7 cellular contexts compared by ENCODE assay signal in the genomic region with DNA sequence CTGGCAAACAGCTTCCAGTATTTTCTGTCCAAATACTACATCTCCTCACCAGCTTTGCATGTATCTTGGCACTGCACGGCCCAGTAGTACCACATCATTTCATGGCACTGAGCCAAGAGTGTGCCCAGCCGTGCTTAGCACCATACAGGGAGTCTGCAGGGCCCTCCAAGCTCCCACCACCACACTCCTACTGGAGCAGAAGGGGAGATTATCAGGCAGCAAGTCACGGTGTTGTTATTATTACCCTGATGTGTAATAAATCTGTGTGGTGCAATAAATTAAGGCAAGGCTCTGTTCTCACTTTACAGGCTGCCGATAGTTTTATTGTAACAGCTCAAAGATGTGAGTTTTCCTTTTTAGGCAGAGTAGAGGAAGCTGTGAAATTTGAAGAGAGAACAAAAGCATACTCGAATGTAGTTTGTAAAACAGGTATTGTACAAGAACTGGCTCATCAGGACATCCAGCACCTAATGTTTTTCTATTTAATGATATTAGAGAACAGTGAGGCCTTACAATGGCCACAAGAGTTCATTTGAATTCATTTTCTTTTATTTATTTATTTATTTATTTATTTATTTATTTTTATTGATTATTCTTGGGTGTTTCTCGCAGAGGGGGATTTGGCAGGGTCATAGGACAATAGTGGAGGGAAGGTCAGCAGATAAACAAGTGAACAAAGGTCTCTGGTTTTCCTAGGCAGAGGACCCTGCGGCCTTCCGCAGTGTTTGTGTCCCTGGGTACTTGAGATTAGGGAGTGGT. TPM values are rescaled to one million over a fixed set of nuclear protein-coding genes. Genes with fewer than 3 reads are reported as not detected.
DNase-seq lines count a peak whose midpoint lies in the region; ATAC-seq and TF ChIP-seq lines count a peak whose summit lies in the region.
"Not testable (repeated sequence)": the region's sequence is repeated elsewhere in the genome, so short reads cannot be mapped to it uniquely, and the experiment has no call there.

No MANE protein-coding gene starts in this region.

- DNase-seq in DMS79 (lab: John Stamatoyannopoulos, UW) (peak; percentile 36), NCI-H2029 treated with DMSO at 0.1 percent for 48 hours (lab: John Stamatoyannopoulos, UW) (peak; percentile 17)
- DNase-seq in activated T-helper 2 cell treated with anti-CD3 and anti-CD28 coated beads, Interferon-gamma antibody, Interleukin-2, Interleukin-4, amounts not matched to agents 10 μg/mL and 5 μg/mL and 100 μg/mL, durations not matched to agents 14 hours and 24 hours and 36 hours (ENCODE audit: low spot score); Right ventricle myocardium superior; gastrocnemius medialis: not testable (repeated sequence)

- ATAC-seq in Right ventricle myocardium superior (ENCODE audit: poor library complexity), result peak; percentile 30
- peak; percentile 61 for ATAC-seq in gastrocnemius medialis

- TF ChIP-seq CTCF in VCaP (conservative IDR thresholded peaks at IDR 0.05); gastrocnemius medialis (IDR thresholded peaks at IDR 0.05 in 4 of 5, conservative IDR thresholded peaks at IDR 0.05 in 1 of 5): not testable (repeated sequence)

- in situ Hi-C loops in gastrocnemius medialis (cut with MboI; ENCODE audit: low sequenced_read_pairs in 4 of 4), result not testable (repeated sequence)

- peaks cover 72% of the 10 kb centered on the region for H3K4me1 ChIP-seq in muscle layer of colon (ENCODE audit: insufficient read depth, low read length)
- not testable (repeated sequence) for H3K4me1 ChIP-seq in gastrocnemius medialis

- not testable (repeated sequence) for H3K4me3 Mint-ChIP-seq in activated T-helper 2 cell treated with anti-CD3 and anti-CD28 coated beads, Interferon-gamma antibody, Interleukin-2, Interleukin-4, amounts not matched to agents 10 μg/mL and 5 μg/mL and 100 μg/mL, durations not matched to agents 14 hours and 24 hours and 36 hours (ENCODE audit: low read depth)

- not testable (repeated sequence) for H3K36me3 ChIP-seq in muscle layer of colon (ENCODE audit: insufficient read depth, low read length); gastrocnemius medialis

- H3K27ac Mint-ChIP-seq in activated T-helper 2 cell treated with anti-CD3 and anti-CD28 coated beads, Interferon-gamma antibody, Interleukin-2, Interleukin-4, amounts not matched to agents 10 μg/mL and 5 μg/mL and 100 μg/mL, durations not matched to agents 14 hours and 24 hours and 36 hours, result peak overlapping the region; percentile 61

- not testable (repeated sequence) for H3K27me3 Mint-ChIP-seq in activated T-helper 2 cell treated with anti-CD3 and anti-CD28 coated beads, Interferon-gamma antibody, Interleukin-2, Interleukin-4, amounts not matched to agents 10 μg/mL and 5 μg/mL and 100 μg/mL, durations not matched to agents 14 hours and 24 hours and 36 hours (ENCODE audit: low read depth)

- H3K9me3 ChIP-seq in muscle layer of colon (ENCODE audit: low read length); gastrocnemius medialis: not testable (repeated sequence)

- H3K4me1 Mint-ChIP-seq in activated T-helper 2 cell treated with anti-CD3 and anti-CD28 coated beads, Interferon-gamma antibody, Interleukin-2, Interleukin-4, amounts not matched to agents 10 μg/mL and 5 μg/mL and 100 μg/mL, durations not matched to agents 14 hours and 24 hours and 36 hours (ENCODE audit: low read depth), result peaks cover 48% of the 10 kb centered on the region

- H3K27ac ChIP-seq in VCaP (peak overlapping the region; percentile 88), muscle layer of colon (ENCODE audit: low read depth, low read length) (peak overlapping the region; percentile 62)
- H3K27ac ChIP-seq in gastrocnemius medialis, result not testable (repeated sequence)

- H3K9ac ChIP-seq in muscle layer of colon (ENCODE audit: low read length), result not testable (repeated sequence)

- intact Hi-C loops in activated T-helper 2 cell treated with anti-CD3 and anti-CD28 coated beads, Interferon-gamma antibody, Interleukin-2, Interleukin-4, amounts not matched to agents 10 μg/mL and 5 μg/mL and 100 μg/mL, durations not matched to agents 14 hours and 24 hours and 36 hours (cut with micrococcal nuclease); Right ventricle myocardium superior (cut with DNase I); gastrocnemius medialis (cut with DNase I; ENCODE audit: low total_unique reads): not testable (repeated sequence)

- TF ChIP-seq POLR2A in gastrocnemius medialis (IDR thresholded peaks at IDR 0.05), result not testable (repeated sequence)

- H3K4me3 ChIP-seq in muscle layer of colon (ENCODE audit: low read depth in 1 of 2, low read length in 2 of 2); gastrocnemius medialis: not testable (repeated sequence)

- H3K36me3 Mint-ChIP-seq in activated T-helper 2 cell treated with anti-CD3 and anti-CD28 coated beads, Interferon-gamma antibody, Interleukin-2, Interleukin-4, amounts not matched to agents 10 μg/mL and 5 μg/mL and 100 μg/mL, durations not matched to agents 14 hours and 24 hours and 36 hours (ENCODE audit: low read depth), result peaks cover 24% of the 10 kb centered on the region

- H3K9me3 Mint-ChIP-seq in activated T-helper 2 cell treated with anti-CD3 and anti-CD28 coated beads, Interferon-gamma antibody, Interleukin-2, Interleukin-4, amounts not matched to agents 10 μg/mL and 5 μg/mL and 100 μg/mL, durations not matched to agents 14 hours and 24 hours and 36 hours, result not testable (repeated sequence)

- H3K27me3 ChIP-seq in muscle layer of colon (ENCODE audit: control insufficient read depth in 1 of 2, insufficient read depth in 2 of 2, low read length in 2 of 2); gastrocnemius medialis: not testable (repeated sequence)

RNA-seq across cellular contexts. Expression of gene RAP1A, which starts 13.0 kb away (rescaled TPM):
- total RNA-seq in activated T-helper 2 cell treated with anti-CD3 and anti-CD28 coated beads, Interferon-gamma antibody, Interleukin-2, Interleukin-4, amounts not matched to agents 10 μg/mL and 5 μg/mL and 100 μg/mL, durations not matched to agents 14 hours and 24 hours and 36 hours, result 219 TPM in 2 replicates
- total RNA-seq in Right ventricle myocardium superior (97.2 TPM), gastrocnemius medialis (10 to 100 TPM; 49.4 to 72.1 (median 57.9) TPM)
